Comparison of ENCODE assay signal across 8 cellular contexts in genomic region chr12:29889737-29890136, GRCh38.
DNase-seq lines count a peak whose midpoint lies in the region; ATAC-seq lines count a peak whose summit lies in the region.

No MANE protein-coding gene starts in this region.

- H3K27me3 ChIP-seq in Karpas-422 (ENCODE audit: low read length) = no peaks in the 10 kb centered on the region

- H2AFZ ChIP-seq in Karpas-422 (ENCODE audit: low read length) = no peak overlapping the region

- no peaks in the 10 kb centered on the region for H3K79me2 ChIP-seq in Karpas-422 (ENCODE audit: low read length)

- POLR2A ChIA-PET in activated CD4-positive, alpha-beta memory T cell treated with anti-CD3 and anti-CD28 coated beads, Interleukin-2, amount 10 ng/mL, durations not matched to agents 7 days and 5 days (lab: Charles Lee) = no interaction called here

- no peak overlapping the region for H3K4me3 Mint-ChIP-seq in activated CD4-positive, alpha-beta memory T cell treated with anti-CD3 and anti-CD28 coated beads, Interleukin-2, amount 10 ng/mL, durations not matched to agents 7 days and 5 days

- no peaks in the 10 kb centered on the region for H3K9me3 ChIP-seq in Karpas-422 (ENCODE audit: low read length)

- no peak overlapping the region for H3K4me2 ChIP-seq in Karpas-422 (ENCODE audit: low read depth, low read length, poor library complexity, severe bottlenecking)

- H3K9me3 Mint-ChIP-seq in activated CD4-positive, alpha-beta memory T cell treated with anti-CD3 and anti-CD28 coated beads, Interleukin-2, amount 10 ng/mL, durations not matched to agents 7 days and 5 days = peaks cover 2% of the 10 kb centered on the region

- H3K27ac Mint-ChIP-seq in activated CD4-positive, alpha-beta memory T cell treated with anti-CD3 and anti-CD28 coated beads, Interleukin-2, amount 10 ng/mL, durations not matched to agents 7 days and 5 days = no peak overlapping the region

- no peaks in the 10 kb centered on the region for H3K36me3 Mint-ChIP-seq in activated CD4-positive, alpha-beta memory T cell treated with anti-CD3 and anti-CD28 coated beads, Interleukin-2, amount 10 ng/mL, durations not matched to agents 7 days and 5 days (ENCODE audit: low read depth)

- H3K4me1 ChIP-seq in Karpas-422 (ENCODE audit: low read length) = no peaks in the 10 kb centered on the region

- no peak overlapping the region for H3K9ac ChIP-seq in Karpas-422 (ENCODE audit: low read length)

- ATAC-seq in HG03432 (IDR thresholded peaks at IDR 0.05; ENCODE audit: unreplicated experiment) (no peak), GM21390 (IDR thresholded peaks at IDR 0.05; ENCODE audit: unreplicated experiment) (no peak)

- H3K27me3 Mint-ChIP-seq in activated CD4-positive, alpha-beta memory T cell treated with anti-CD3 and anti-CD28 coated beads, Interleukin-2, amount 10 ng/mL, durations not matched to agents 7 days and 5 days = no peaks in the 10 kb centered on the region

- no peaks in the 10 kb centered on the region for H3K36me3 ChIP-seq in Karpas-422 (ENCODE audit: insufficient read depth, low read length)

- no peak overlapping the region for H3K27ac ChIP-seq in Karpas-422 (ENCODE audit: low read length)

- DNase-seq in Daoy (ENCODE audit: low read depth) (peak; percentile 6), Karpas-422 (peak; percentile 64), iPS DF 19.7 (ENCODE audit: low read depth, low spot score) (peak; percentile 47), stromal cell of bone marrow (ENCODE audit: low read depth) (peak; percentile 25), cerebellar nuclear complex (lab: John Stamatoyannopoulos, UW) (no peak)
- peak; percentile 19 for DNase-seq in activated CD4-positive, alpha-beta memory T cell treated with anti-CD3 and anti-CD28 coated beads, Interleukin-2, amount 10 ng/mL, durations not matched to agents 7 days and 5 days

- no peak overlapping the region for H3K4me3 ChIP-seq in Karpas-422 (ENCODE audit: low read length)

- CTCF ChIA-PET in activated CD4-positive, alpha-beta memory T cell treated with anti-CD3 and anti-CD28 coated beads, Interleukin-2, amount 10 ng/mL, durations not matched to agents 7 days and 5 days (lab: Charles Lee) = interaction anchor here (1.2 kb wide), 1 partner anchor 369 kb away, joined by 5 read pairs; no protein-coding TSS in a partner anchor

- no peaks in the 10 kb centered on the region for H3K9me2 ChIP-seq in Karpas-422 (replicated peaks; ENCODE audit: insufficient read depth, low read length)

- no peaks in the 10 kb centered on the region for H3K4me1 Mint-ChIP-seq in activated CD4-positive, alpha-beta memory T cell treated with anti-CD3 and anti-CD28 coated beads, Interleukin-2, amount 10 ng/mL, durations not matched to agents 7 days and 5 days

- no peaks in the 10 kb centered on the region for H4K20me1 ChIP-seq in Karpas-422 (ENCODE audit: insufficient read depth, low read depth, low read length)

Comparison
In these comparisons a context has a peak if more than half of its experiments do, and no peak if none do; other contexts are left out.
1. DNase-seq: peak in Daoy (single experiment), Karpas-422 (single experiment), activated CD4-positive, alpha-beta memory T cell treated with anti-CD3 and anti-CD28 coated beads, Interleukin-2, amount 10 ng/mL, durations not matched to agents 7 days and 5 days (single experiment), iPS DF 19.7 (single experiment) and stromal cell of bone marrow (single experiment); none in cerebellar nuclear complex (0 of 2).